12 cellular contexts compared by ENCODE assay signal in genomic region chr19:4654437-4655361, GRCh38. TPM values are rescaled to one million over a fixed set of nuclear protein-coding genes. Genes with fewer than 3 reads are reported as not detected.
DNase-seq lines count a peak whose midpoint lies in the region; ATAC-seq and TF ChIP-seq lines count a peak whose summit lies in the region.
"Had no signal": no experiment of that assay in that cellular context is flagged by ENCODE, and none has a peak within 500 bp of the region (broad histone marks: within the 10 kb centered on the region; RNA-seq: fewer than 3 reads in every experiment).

No MANE protein-coding gene starts in this region.

- H3K4me2 ChIP-seq in osteoblast (ENCODE audit: insufficient read depth, low read length): no peak overlapping the region

- H3K27me3 Mint-ChIP-seq in naive thymus-derived CD8-positive, alpha-beta T cell: no peaks in the 10 kb centered on the region

- peaks cover 0 to 43% (median 7%) of the 10 kb centered on the region in 3 donors for H3K36me3 Mint-ChIP-seq in naive thymus-derived CD8-positive, alpha-beta T cell

- DNase-seq in GM10266 (ENCODE audit: extremely low spot score) (peak; percentile 64), NB4 (ENCODE audit: low read depth) (peak; percentile 72), osteoblast (ENCODE audit: insufficient read length, low spot score, missing footprints) (peak; percentile 19), globus pallidus (ENCODE audit: low spot score) (no peak)
- no peak for DNase-seq in activated CD8-positive, alpha-beta memory T cell treated with anti-CD3 and anti-CD28 coated beads for 24 hours
- no peak for DNase-seq in naive thymus-derived CD8-positive, alpha-beta T cell
- DNase-seq: NCI-H510A treated with DMSO at 0.1 percent for 48 hours, SJCRH30 had no signal

- POLR2A ChIA-PET in naive thymus-derived CD8-positive, alpha-beta T cell (lab: Charles Lee): no interaction called here

- no peak overlapping the region for H3K4me3 Mint-ChIP-seq in naive thymus-derived CD8-positive, alpha-beta T cell

- TF ChIP-seq POLR2A in NB4 (IDR thresholded peaks at IDR 0.05; ENCODE audit: extremely low read depth, insufficient read length): no peak

- no peaks in the 10 kb centered on the region for H3K4me1 ChIP-seq in osteoblast (ENCODE audit: insufficient read depth, low read length)
- H3K4me1 ChIP-seq: SJCRH30 had no signal

- H3K36me3 ChIP-seq in osteoblast (ENCODE audit: insufficient read depth, low read length): peaks cover 37% of the 10 kb centered on the region

- peaks cover 1 to 5% (median 2%) of the 10 kb centered on the region in 4 donors for H3K4me1 Mint-ChIP-seq in naive thymus-derived CD8-positive, alpha-beta T cell

- H3K9me3 ChIP-seq in osteoblast (ENCODE audit: low read depth, low read length): peaks cover 4% of the 10 kb centered on the region
- H3K9me3 ChIP-seq: SJCRH30 had no signal

- H3K27ac Mint-ChIP-seq in naive thymus-derived CD8-positive, alpha-beta T cell: peak overlapping the region in 3 of 10 donors; percentile 13 to 76 (median 62)

- peak; percentile 31 for TF ChIP-seq CTCF in GM10266 (IDR thresholded peaks at IDR 0.05; ENCODE audit: control insufficient read depth, insufficient read depth, low read depth, missing control alignments)
- no peak for TF ChIP-seq CTCF in NB4 (IDR thresholded peaks at IDR 0.05; ENCODE audit: low read depth, low read length)
- TF ChIP-seq CTCF in osteoblast (IDR thresholded peaks at IDR 0.05; ENCODE audit: extremely low read depth, low read depth, low read length): no peak

- H2AFZ ChIP-seq in osteoblast (ENCODE audit: low read length): no peak overlapping the region

- no peak for ATAC-seq in GM18502 (IDR thresholded peaks at IDR 0.05; ENCODE audit: poor library complexity, unreplicated experiment)
- no peak for ATAC-seq in naive thymus-derived CD8-positive, alpha-beta T cell
- ATAC-seq: esophagus mucosa had no signal

- no peaks in the 10 kb centered on the region for H3K27me3 ChIP-seq in osteoblast (ENCODE audit: insufficient read depth, low read length)
- H3K27me3 ChIP-seq: SJCRH30, tibial nerve had no signal

- no peaks in the 10 kb centered on the region for H3K79me2 ChIP-seq in osteoblast (ENCODE audit: insufficient read depth, low read length)

- H3K27ac ChIP-seq in cingulate gyrus (ENCODE audit: low read depth, low read length) (peak overlapping the region; percentile 29), osteoblast (ENCODE audit: low read depth, low read length) (no peak overlapping the region)
- H3K27ac ChIP-seq: SJCRH30 had no signal

- H3K4me3 ChIP-seq in NB4 (ENCODE audit: low read depth, low read length) (no peak overlapping the region), osteoblast (ENCODE audit: insufficient read depth, low read length) (no peak overlapping the region)
- H3K4me3 ChIP-seq: SJCRH30, tibial nerve had no signal

- no peaks in the 10 kb centered on the region for H4K20me1 ChIP-seq in osteoblast (ENCODE audit: insufficient read depth, low read length)

- H3K9me3 Mint-ChIP-seq in naive thymus-derived CD8-positive, alpha-beta T cell: no peaks in the 10 kb centered on the region

RNA-seq across cellular contexts. Expression of gene TNFAIP8L1, which starts 15.4 kb away (rescaled TPM):
- total RNA-seq in osteoblast: 1.8 TPM in 2 replicates
- 10 to 100 TPM; 19.1 to 20.7 TPM for total RNA-seq in naive thymus-derived CD8-positive, alpha-beta T cell
- 10 to 100 TPM in 2 of 3 donors, 1 to 10 TPM in 1; 5.6 to 16.5 (median 10.3) TPM for polyA plus RNA-seq in naive thymus-derived CD8-positive, alpha-beta T cell

RNA-seq across cellular contexts. Expression of gene MYDGF, which starts 15.4 kb away (rescaled TPM):
- 152 and 161 TPM in 2 replicates for total RNA-seq in osteoblast
- total RNA-seq in naive thymus-derived CD8-positive, alpha-beta T cell: 10 to 100 TPM; 24.9 to 25.8 TPM
- polyA plus RNA-seq in naive thymus-derived CD8-positive, alpha-beta T cell: 100 to 1,000 TPM; 103 to 114 (median 114) TPM

Comparison
In these comparisons a context has a peak if more than half of its experiments do, and no peak if none do; other contexts are left out.
1. DNase-seq: peak in GM10266 (single experiment), NB4 (single experiment) and osteoblast (single experiment); none in globus pallidus (single experiment), activated CD8-positive, alpha-beta memory T cell treated with anti-CD3 and anti-CD28 coated beads for 24 hours (single experiment) and naive thymus-derived CD8-positive, alpha-beta T cell (0 of 10).